Comparison of ENCODE assay signal across 15 cellular contexts in the genomic region with DNA sequence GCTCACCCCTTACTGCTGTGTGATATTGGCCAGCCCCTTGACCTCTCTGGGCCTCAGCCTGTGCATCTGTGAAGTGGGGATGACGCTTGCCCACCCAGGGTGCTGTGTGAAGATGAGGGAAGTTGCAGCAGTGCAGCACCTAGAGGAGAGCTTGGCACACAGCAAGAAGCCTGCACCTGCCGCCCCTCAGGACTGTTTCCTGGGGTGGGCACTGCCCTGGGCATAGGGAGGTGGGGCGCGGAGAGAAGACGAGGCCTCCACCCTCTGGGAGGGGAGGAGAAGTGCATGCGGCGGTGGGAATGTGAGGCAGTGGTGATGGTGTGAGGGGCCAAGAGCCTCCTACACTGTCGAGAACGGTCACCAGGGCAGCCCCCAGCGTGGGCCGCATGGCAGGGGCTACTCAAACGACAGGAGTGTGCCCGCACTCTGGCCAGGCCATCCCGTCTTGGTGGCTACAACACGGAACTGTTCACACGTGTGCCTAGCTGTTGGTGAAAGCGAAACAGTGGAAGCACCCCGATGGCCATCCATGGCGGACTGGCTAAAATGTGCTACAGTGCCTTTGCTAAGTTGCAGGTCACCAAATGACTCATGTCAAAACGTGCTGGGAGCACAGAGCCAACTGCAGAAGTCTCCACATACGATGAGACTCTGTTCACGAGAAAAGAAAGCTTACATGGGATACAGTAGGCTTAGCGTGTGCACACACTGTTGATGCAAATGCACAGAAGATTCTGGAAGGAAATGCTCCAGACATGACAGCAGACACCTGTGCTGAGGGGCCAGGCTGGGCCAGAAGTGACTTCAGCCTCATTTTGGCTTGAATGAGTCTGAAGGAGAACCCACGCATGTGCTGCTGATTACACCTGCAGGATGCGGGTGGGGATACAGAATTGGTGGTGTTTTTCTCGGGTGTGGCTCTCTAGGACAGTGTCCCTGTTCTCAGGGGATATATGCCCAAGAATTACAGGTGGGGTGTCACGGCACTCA. TPM values are rescaled to one million over a fixed set of nuclear protein-coding genes. Genes with fewer than 3 reads are reported as not detected.
A peak's percentile ranks its signal among the peaks of the same experiment; 100 is the strongest.
DNase-seq lines count a peak whose midpoint lies in the region; ATAC-seq and TF ChIP-seq lines count a peak whose summit lies in the region.
"Had no signal": no experiment of that assay in that cellular context is flagged by ENCODE, and none has a peak within 500 bp of the region (broad histone marks: within the 10 kb centered on the region; RNA-seq: fewer than 3 reads in every experiment).

No MANE protein-coding gene starts in this region.

- H3K27ac Mint-ChIP-seq in activated B cell treated with CpG ODN at 0.5 μM for 24 hours (peak overlapping the region; percentile 46), neural progenitor cell (peak overlapping the region; percentile 63)
- H3K27ac Mint-ChIP-seq: activated CD4-positive, alpha-beta memory T cell treated with anti-CD3 and anti-CD28 coated beads for 36 hours; activated T-cell treated with anti-CD3 and anti-CD28 coated beads, Interleukin-2, amount 50 U/mL, for 24 hours had no signal

- H3K4me1 Mint-ChIP-seq in activated B cell treated with CpG ODN at 0.5 μM for 24 hours (peaks cover 73% of the 10 kb centered on the region), neural progenitor cell (peaks cover 14% of the 10 kb centered on the region)

- TF ChIP-seq CTCF in DND-41 (IDR thresholded peaks at IDR 0.05; ENCODE audit: borderline replicate concordance, extremely low read depth, low read length, poor library complexity, severe bottlenecking) = peak; percentile 33
- no peak for TF ChIP-seq CTCF in HCT116 (IDR thresholded peaks at IDR 0.05 in 2 of 3, conservative IDR thresholded peaks at IDR 0.05 in 1 of 3; ENCODE audit: borderline replicate concordance in 1 of 3, insufficient read depth in 1 of 3, low read depth in 2 of 3, low read length in 2 of 3)
- no peak for TF ChIP-seq CTCF in activated B cell treated with CpG ODN at 0.5 μM for 24 hours (IDR thresholded peaks at IDR 0.05)
- TF ChIP-seq CTCF in neural progenitor cell (IDR thresholded peaks at IDR 0.05) = no peak

- H3K36me3 Mint-ChIP-seq in activated B cell treated with CpG ODN at 0.5 μM for 24 hours (ENCODE audit: low read depth) (no peaks in the 10 kb centered on the region), neural progenitor cell (no peaks in the 10 kb centered on the region)
- H3K36me3 Mint-ChIP-seq: activated CD4-positive, alpha-beta memory T cell treated with anti-CD3 and anti-CD28 coated beads for 36 hours; naive thymus-derived CD8-positive, alpha-beta T cell had no signal

- H3K9me3 ChIP-seq in DND-41 (ENCODE audit: insufficient read depth, low read length, severe bottlenecking) (no peaks in the 10 kb centered on the region), HCT116 (ENCODE audit: control insufficient read depth in 1 of 2, insufficient read depth in 1 of 2, low read depth in 1 of 2, low read length in 2 of 2) (no peaks in the 10 kb centered on the region), neural progenitor cell (ENCODE audit: low read depth) (no peaks in the 10 kb centered on the region)
- H3K9me3 ChIP-seq: esophagus muscularis mucosa had no signal

- H3K4me3 ChIP-seq in DND-41 (ENCODE audit: low read depth in 1 of 2, low read length in 2 of 2) (no peak overlapping the region), HCT116 (replicated peaks in 1 of 2; ENCODE audit: low read depth in 1 of 2, low read length in 2 of 2) (no peak overlapping the region), neural progenitor cell (no peak overlapping the region)
- H3K4me3 ChIP-seq: esophagus muscularis mucosa had no signal

- POLR2A ChIA-PET in HCT116 (lab: Charles Lee) (no interaction called here), activated B cell treated with CpG ODN at 0.5 μM for 24 hours (lab: Charles Lee) (interaction anchor here (0.6 kb wide), 1 partner anchor 452 kb away, joined by 3 read pairs; no protein-coding TSS in a partner anchor)

- ATAC-seq in DND-41 (ENCODE audit: insufficient read depth, low read depth) = no peak
- peak; percentile 48 for ATAC-seq in HCT116
- ATAC-seq in activated B cell treated with CpG ODN at 0.5 μM for 24 hours (ENCODE audit: low read depth) = no peak
- ATAC-seq: naive thymus-derived CD8-positive, alpha-beta T cell had no signal

- no peaks in the 10 kb centered on the region for H3K9me2 ChIP-seq in HCT116 (ENCODE audit: insufficient read depth)

- no peaks in the 10 kb centered on the region for H3F3A ChIP-seq in neural progenitor cell (ENCODE audit: low read depth)

- no peak overlapping the region for H2AFZ ChIP-seq in DND-41 (ENCODE audit: low read depth, low read length)
- H2AFZ ChIP-seq in HCT116 (ENCODE audit: low read depth, low read length, poor library complexity, severe bottlenecking) = no peak overlapping the region
- H2AFZ ChIP-seq in neural progenitor cell (replicated peaks) = no peak overlapping the region

- H3K4me3 Mint-ChIP-seq in activated B cell treated with CpG ODN at 0.5 μM for 24 hours (no peak overlapping the region), neural progenitor cell (no peak overlapping the region)
- H3K4me3 Mint-ChIP-seq: activated CD4-positive, alpha-beta memory T cell treated with anti-CD3 and anti-CD28 coated beads for 36 hours; activated T-cell treated with anti-CD3 and anti-CD28 coated beads, Interleukin-2, amount 50 U/mL, for 24 hours; naive thymus-derived CD8-positive, alpha-beta T cell had no signal

- H3K9ac ChIP-seq in DND-41 (ENCODE audit: low read depth, low read length) (no peak overlapping the region), HCT116 (ENCODE audit: low read length) (no peak overlapping the region), neural progenitor cell (no peak overlapping the region)

- no peak overlapping the region for H3K27ac ChIP-seq in DND-41 (ENCODE audit: low read length)
- H3K27ac ChIP-seq in HCT116 (ENCODE audit: low read depth, low read length) = no peak overlapping the region
- no peak overlapping the region for H3K27ac ChIP-seq in neural progenitor cell
- H3K27ac ChIP-seq: esophagus muscularis mucosa had no signal

- H3K27me3 Mint-ChIP-seq in activated B cell treated with CpG ODN at 0.5 μM for 24 hours = no peaks in the 10 kb centered on the region
- peaks cover 12% of the 10 kb centered on the region for H3K27me3 Mint-ChIP-seq in neural progenitor cell (ENCODE audit: insufficient read depth, low read depth)
- H3K27me3 Mint-ChIP-seq: activated CD4-positive, alpha-beta memory T cell treated with anti-CD3 and anti-CD28 coated beads for 36 hours; activated T-cell treated with anti-CD3 and anti-CD28 coated beads, Interleukin-2, amount 50 U/mL, for 24 hours had no signal

- H3K27me3 ChIP-seq in DND-41 (ENCODE audit: insufficient read depth, low read length, poor library complexity) = no peaks in the 10 kb centered on the region
- 0 out of 2 replicates have a peak, but pooled peaks cover 3% of the 10 kb centered on the region for H3K27me3 ChIP-seq in HCT116 (ENCODE audit: insufficient read depth, low read length)
- H3K27me3 ChIP-seq in neural progenitor cell = no peaks in the 10 kb centered on the region

- CTCF ChIA-PET in HCT116 (lab: Charles Lee) (no interaction called here), activated B cell treated with CpG ODN at 0.5 μM for 24 hours (lab: Charles Lee) (interaction anchor here (0.6 to 1.8 kb wide), 2 partner anchors 22 to 32 kb away, joined by 3 to 7 read pairs; no protein-coding TSS in a partner anchor)

- H3K79me2 ChIP-seq in DND-41 (ENCODE audit: insufficient read depth, low read length) (no peaks in the 10 kb centered on the region), HCT116 (ENCODE audit: insufficient read depth, low read length) (no peaks in the 10 kb centered on the region), neural progenitor cell (ENCODE audit: low read depth) (no peaks in the 10 kb centered on the region)

- H3K36me3 ChIP-seq in DND-41 (ENCODE audit: insufficient read depth, low read length) = no peaks in the 10 kb centered on the region
- H3K36me3 ChIP-seq in HCT116 (ENCODE audit: control insufficient read depth in 1 of 2, insufficient read depth in 2 of 2, low read length in 2 of 2) = no peaks in the 10 kb centered on the region
- no peaks in the 10 kb centered on the region for H3K36me3 ChIP-seq in neural progenitor cell
- H3K36me3 ChIP-seq: esophagus muscularis mucosa had no signal

- no peak for DNase-seq in DND-41
- no peak for DNase-seq in HCT116 (ENCODE audit: low read depth, low spot score)
- DNase-seq in activated B cell treated with CpG ODN at 0.5 μM for 24 hours = no peak
- no peak for DNase-seq in neural progenitor cell (ENCODE audit: low spot score)
- no peak for DNase-seq in cerebellar cortex (ENCODE audit: low spot score)
- no peak for DNase-seq in NCI-H1694 treated with DMSO at 0.1 percent for 48 hours (lab: John Stamatoyannopoulos, UW)
- DNase-seq in T-helper 9 cell = no peak
- DNase-seq: activated CD4-positive, alpha-beta memory T cell treated with anti-CD3 and anti-CD28 coated beads for 36 hours; activated T-cell treated with anti-CD3 and anti-CD28 coated beads, Interleukin-2, amount 50 U/mL, for 24 hours; mammary epithelial cell; NCI-H1105 treated with DMSO at 0.1 percent for 48 hours; RPMI8226; stimulated activated CD8-positive, alpha-beta memory T cell treated with anti-CD3 and anti-CD28 coated beads, Interleukin-4, amount 100 ng/mL, for 48 hours had no signal

- no peaks in the 10 kb centered on the region for H3K4me1 ChIP-seq in DND-41 (ENCODE audit: insufficient read depth, low read length)
- H3K4me1 ChIP-seq in HCT116 (ENCODE audit: control insufficient read depth in 1 of 2, insufficient read depth in 2 of 2, low read length in 2 of 2) = peaks cover 11 to 12% of the 10 kb centered on the region in 2 experiments; a peak in 3 of 4 replicates
- peaks cover 8% of the 10 kb centered on the region for H3K4me1 ChIP-seq in neural progenitor cell
- H3K4me1 ChIP-seq: esophagus muscularis mucosa had no signal

- H3K9me3 Mint-ChIP-seq in activated B cell treated with CpG ODN at 0.5 μM for 24 hours = no peaks in the 10 kb centered on the region
- H3K9me3 Mint-ChIP-seq in neural progenitor cell = no peaks in the 10 kb centered on the region
- H3K9me3 Mint-ChIP-seq: activated CD4-positive, alpha-beta memory T cell treated with anti-CD3 and anti-CD28 coated beads for 36 hours; activated T-cell treated with anti-CD3 and anti-CD28 coated beads, Interleukin-2, amount 50 U/mL, for 24 hours; naive thymus-derived CD8-positive, alpha-beta T cell had no signal

- no peak for TF ChIP-seq POLR2A in HCT116 (IDR thresholded peaks at IDR 0.05; ENCODE audit: borderline replicate concordance, extremely low read depth, insufficient read depth, insufficient read length)

- TF ChIP-seq RAD21 in HCT116 (IDR thresholded peaks at IDR 0.05; ENCODE audit: low read depth) = no peak

- RAD21 ChIA-PET in HCT116 (lab: Charles Lee; ENCODE audit: low non-redundant PET in 1 of 2, low total read pairs in 2 of 2, uncharacterized antibody in 2 of 2, unreplicated experiment in 2 of 2) = no interaction called here

- intact Hi-C loops in HCT116 (cut with micrococcal nuclease) (no loop called here), activated B cell treated with CpG ODN at 0.5 μM for 24 hours (cut with micrococcal nuclease) (loop anchor here (5.0 kb wide), 1 partner anchor 169 kb away; no protein-coding TSS in a partner anchor)

- BruUV-seq in HCT116 (replicated peaks; lab: Mats Ljungman, UMichigan) = no TSS peak

- H4K20me1 ChIP-seq in DND-41 (ENCODE audit: insufficient read depth, low read length) (peaks cover 4% of the 10 kb centered on the region; the same call in 1 of the 2 replicates), HCT116 (ENCODE audit: insufficient read depth) (no peaks in the 10 kb centered on the region), neural progenitor cell (ENCODE audit: low read depth) (peaks cover 3% of the 10 kb centered on the region)

- H3K4me2 ChIP-seq in DND-41 (ENCODE audit: insufficient read depth, low read length) = no peak overlapping the region
- H3K4me2 ChIP-seq in HCT116 (ENCODE audit: low read length) = no peak overlapping the region
- no peak overlapping the region for H3K4me2 ChIP-seq in neural progenitor cell

RNA-seq across cellular contexts. Expression of gene IQSEC1, which starts 40.4 kb away (rescaled TPM):
- total RNA-seq in HCT116 (2021; ENCODE audit: unreplicated experiment) (28.1 TPM), activated B cell treated with CpG ODN at 0.5 μM for 24 hours (260 and 296 TPM in 2 replicates), neural progenitor cell (ENCODE audit: low replicate concordance) (8.9 and 19.7 TPM in 2 replicates)
- 15.0 and 15.2 TPM in 2 replicates for polyA plus RNA-seq in HCT116 (2012)
